In genomic region chr11:843086-843704, GRCh38 we compare ENCODE assay signal across 8 cellular contexts. TPM values are rescaled to one million over a fixed set of nuclear protein-coding genes. Genes with fewer than 3 reads are reported as not detected.
DNase-seq lines count a peak whose midpoint lies in the region; ATAC-seq and TF ChIP-seq lines count a peak whose summit lies in the region.

No MANE protein-coding gene starts in this region.

- H3K9ac ChIP-seq in SK-N-MC (ENCODE audit: insufficient read length) = peak overlapping the region; percentile 95

- TF ChIP-seq POLR2A in spleen (IDR thresholded peaks at IDR 0.05) = no peak

- peaks cover 17% of the 10 kb centered on the region for H3K36me3 ChIP-seq in cardiac muscle cell
- peaks cover 22% of the 10 kb centered on the region for H3K36me3 ChIP-seq in SK-N-MC (ENCODE audit: insufficient read depth, low read length)
- peaks cover 0 to 29% (median 22%) of the 10 kb centered on the region in 6 donors for H3K36me3 ChIP-seq in spleen

- H3K9me3 ChIP-seq in cardiac muscle cell (ENCODE audit: low read depth) = no peaks in the 10 kb centered on the region
- H3K9me3 ChIP-seq in SK-N-MC (ENCODE audit: low read depth, low read length) = no peaks in the 10 kb centered on the region
- no peaks in the 10 kb centered on the region for H3K9me3 ChIP-seq in spleen

- intact Hi-C loops in Right ventricle myocardium inferior (cut with DNase I) (loop anchor here (5.0 kb wide), 3 partner anchors 36 to 84 kb away; partner anchors contain the start of genes AP2A2, CHID1, PIDD1 and RPLP2), left ventricle myocardium superior (cut with micrococcal nuclease) (no loop called here), spleen (cut with DNase I; ENCODE audit: low total_unique reads) (loop anchor here (10.0 kb wide), 1 partner anchor 212 kb away; no protein-coding TSS in a partner anchor), posterior cingulate gyrus (cut with DNase I) (loop anchor here (10.0 kb wide), 1 partner anchor 132 kb away; no protein-coding TSS in a partner anchor)

- peak overlapping the region; percentile 89 for H3K27ac ChIP-seq in cardiac muscle cell
- H3K27ac ChIP-seq in SK-N-MC = peak overlapping the region; percentile 86
- H3K27ac ChIP-seq in spleen = peak overlapping the region; percentile 92 to 97 (median 95)

- DNase-seq in cardiac muscle cell (ENCODE audit: low read depth in 1 of 2, low spot score in 1 of 2) (no peak), Right ventricle myocardium inferior (ENCODE audit: missing footprints) (no peak), SK-N-MC (ENCODE audit: low read depth, low spot score) (no peak), left ventricle myocardium superior (peak; percentile 56), spleen (peak; percentile 88), posterior cingulate gyrus (no peak), germinal center (ENCODE audit: low spot score) (no peak), NCI-H1105 (lab: John Stamatoyannopoulos, UW) (no peak)

- H3K4me3 ChIP-seq in cardiac muscle cell (peak overlapping the region; percentile 98), SK-N-MC (peak overlapping the region; percentile 97), spleen (peak overlapping the region; percentile 91 to 100 (median 98))

- H3K4me1 ChIP-seq in cardiac muscle cell (ENCODE audit: low read depth) (peaks cover 28% of the 10 kb centered on the region), spleen (peaks cover 27 to 95% (median 67%) of the 10 kb centered on the region in 6 donors)

- TF ChIP-seq CTCF in cardiac muscle cell (IDR thresholded peaks at IDR 0.05; ENCODE audit: low read depth, low read length) (no peak), spleen (IDR thresholded peaks at IDR 0.05 in 8 of 11, conservative IDR thresholded peaks at IDR 0.05 in 3 of 11) (no peak)

- H3K27me3 ChIP-seq in cardiac muscle cell (no peaks in the 10 kb centered on the region), spleen (replicated peaks in 1 of 7) (peaks cover 0 to 34% (median 0%) of the 10 kb centered on the region in 7 donors)

- ATAC-seq in Right ventricle myocardium inferior (no peak), left ventricle myocardium superior (peak; percentile 0)

- 1 to 2% (median 1%) methylated on average over 17 to 52 of the region's 52 CpGs for WGBS in spleen, 5 donors

RNA-seq across cellular contexts. Expression of gene TSPAN4, which starts 0.5 kb away (rescaled TPM):
- total RNA-seq in cardiac muscle cell = 85.3 and 140 TPM in 2 replicates
- 79.1 and 125 TPM in 2 replicates for polyA plus RNA-seq in cardiac muscle cell
- total RNA-seq in Right ventricle myocardium inferior = 43.8 TPM
- 40.5 TPM for total RNA-seq in left ventricle myocardium superior
- 100 to 1,000 TPM in 5 of 7 donors, 10 to 100 TPM in 2; 91.3 to 140 (median 122) TPM for total RNA-seq in spleen
- 10 to 100 TPM; 32.1 to 67.4 (median 52.1) TPM for polyA plus RNA-seq in spleen

RNA-seq across cellular contexts. Expression of gene POLR2L, which starts 0.9 kb away (rescaled TPM):
- total RNA-seq in cardiac muscle cell (67.3 and 152 TPM in 2 replicates), Right ventricle myocardium inferior (298 TPM), left ventricle myocardium superior (266 TPM), spleen (10 to 100 TPM; 24.6 to 95.3 (median 62.5) TPM)
- polyA plus RNA-seq in cardiac muscle cell (317 and 482 TPM in 2 replicates), spleen (100 to 1,000 TPM in 1 of 3 donors, 10 to 100 TPM in 2; 55.2 to 131 (median 94.0) TPM)

RNA-seq across cellular contexts. Expression of gene CD151, which starts 10.4 kb away (rescaled TPM):
- total RNA-seq in cardiac muscle cell = 146 and 177 TPM in 2 replicates
- 210 and 290 TPM in 2 replicates for polyA plus RNA-seq in cardiac muscle cell
- total RNA-seq in Right ventricle myocardium inferior = 462 TPM
- total RNA-seq in left ventricle myocardium superior = 401 TPM
- total RNA-seq in spleen = 100 to 1,000 TPM in 3 of 7 donors, 10 to 100 TPM in 4; 69.7 to 142 (median 80.1) TPM
- 100 to 1,000 TPM in 1 of 3 donors, 10 to 100 TPM in 2; 38.0 to 111 (median 82.8) TPM for polyA plus RNA-seq in spleen

RNA-seq across cellular contexts. Expression of gene CRACR2B, which starts 15.5 kb away (rescaled TPM):
- 43.9 and 91.0 TPM in 2 replicates for total RNA-seq in cardiac muscle cell
- 84.5 and 113 TPM in 2 replicates for polyA plus RNA-seq in cardiac muscle cell
- 24.3 TPM for total RNA-seq in Right ventricle myocardium inferior
- 31.0 TPM for total RNA-seq in left ventricle myocardium superior
- 10 to 100 TPM; 10.2 to 28.0 (median 15.3) TPM for total RNA-seq in spleen
- 10 to 100 TPM in 2 of 3 donors, 1 to 10 TPM in 1; 6.1 to 34.1 (median 12.6) TPM for polyA plus RNA-seq in spleen

RNA-seq across cellular contexts. Expression of gene PNPLA2, which starts 24.5 kb away (rescaled TPM):
- total RNA-seq in cardiac muscle cell = 59.9 and 99.9 TPM in 2 replicates
- polyA plus RNA-seq in cardiac muscle cell = 81.6 and 91.1 TPM in 2 replicates
- total RNA-seq in Right ventricle myocardium inferior = 321 TPM
- 321 TPM for total RNA-seq in left ventricle myocardium superior
- 100 to 1,000 TPM in 5 of 7 donors, 10 to 100 TPM in 2; 65.8 to 131 (median 113) TPM for total RNA-seq in spleen
- polyA plus RNA-seq in spleen = 100 to 1,000 TPM in 1 of 3 donors, 10 to 100 TPM in 2; 46.3 to 103 (median 75.0) TPM

Comparison
In these comparisons a context has a peak if more than half of its experiments do, and no peak if none do; other contexts are left out.
1. DNase-seq: peak in left ventricle myocardium superior (single experiment) and spleen (single experiment); none in cardiac muscle cell (0 of 2), Right ventricle myocardium inferior (single experiment), SK-N-MC (single experiment), posterior cingulate gyrus (0 of 10), germinal center (single experiment) and NCI-H1105 (single experiment).
2. Peak in every context shown above with its lines, with median percentiles within 50 percentile points of each other: H3K27ac ChIP-seq and H3K4me3 ChIP-seq.